1 cellular context compared by ENCODE assay signal in genomic region chr13:106340249-106340648, GRCh38.
TF ChIP-seq lines count a peak whose summit lies in the region.

No MANE protein-coding gene starts in this region.

TF ChIP-seq in WTC11, 78 proteins besides CTCF, POLR2A, EP300 and RAD21 (continued from another document):
- TF ChIP-seq, protein P1, sequence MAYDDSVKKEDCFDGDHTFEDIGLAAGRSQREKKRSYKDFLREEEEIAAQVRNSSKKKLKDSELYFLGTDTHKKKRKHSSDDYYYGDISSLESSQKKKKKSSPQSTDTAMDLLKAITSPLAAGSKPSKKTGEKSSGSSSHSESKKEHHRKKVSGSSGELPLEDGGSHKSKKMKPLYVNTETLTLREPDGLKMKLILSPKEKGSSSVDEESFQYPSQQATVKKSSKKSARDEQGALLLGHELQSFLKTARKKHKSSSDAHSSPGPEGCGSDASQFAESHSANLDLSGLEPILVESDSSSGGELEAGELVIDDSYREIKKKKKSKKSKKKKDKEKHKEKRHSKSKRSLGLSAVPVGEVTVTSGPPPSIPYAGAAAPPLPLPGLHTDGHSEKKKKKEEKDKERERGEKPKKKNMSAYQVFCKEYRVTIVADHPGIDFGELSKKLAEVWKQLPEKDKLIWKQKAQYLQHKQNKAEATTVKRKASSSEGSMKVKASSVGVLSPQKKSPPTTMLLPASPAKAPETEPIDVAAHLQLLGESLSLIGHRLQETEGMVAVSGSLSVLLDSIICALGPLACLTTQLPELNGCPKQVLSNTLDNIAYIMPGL (CRISPR knock-in tag; IDR thresholded peaks at IDR 0.05): no peak
- no peak for TF ChIP-seq FOXJ3 (CRISPR knock-in tag; IDR thresholded peaks at IDR 0.05; ENCODE audit: borderline replicate concordance)
- peak; percentile 98 for TF ChIP-seq ZNF317 (CRISPR knock-in tag; IDR thresholded peaks at IDR 0.05; ENCODE audit: borderline replicate concordance, low read depth)
- TF ChIP-seq ZNF138 (CRISPR knock-in tag; conservative IDR thresholded peaks at IDR 0.05): no peak
- TF ChIP-seq MAX (CRISPR knock-in tag; IDR thresholded peaks at IDR 0.05): no peak
- no peak for TF ChIP-seq KAT7 (CRISPR knock-in tag; IDR thresholded peaks at IDR 0.05; ENCODE audit: borderline replicate concordance)
